In the genomic region with DNA sequence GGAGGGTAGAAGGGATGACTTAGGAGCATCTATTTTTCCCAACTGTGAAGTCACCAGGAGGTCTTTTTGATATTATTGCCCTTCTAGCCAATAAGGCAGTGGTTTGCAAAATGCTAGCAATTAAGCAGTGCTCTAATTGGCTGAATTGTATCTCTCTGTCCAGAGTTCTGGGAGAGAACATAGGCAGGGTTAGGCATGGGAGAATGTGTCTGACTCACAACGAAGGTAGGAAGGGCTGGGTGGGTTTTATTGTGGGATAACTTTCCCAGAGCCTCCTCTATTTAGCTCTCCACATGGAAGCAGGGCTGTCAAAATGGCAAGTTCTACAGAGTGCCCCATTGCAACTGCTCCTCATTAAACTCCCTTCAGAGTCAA, we compare ENCODE assay signal across 15 cellular contexts.
DNase-seq lines count a peak whose midpoint lies in the region; ATAC-seq, FAIRE-seq and TF ChIP-seq lines count a peak whose summit lies in the region.
"Had no signal": no experiment of that assay in that cellular context is flagged by ENCODE, and none has a peak within 500 bp of the region (broad histone marks: within the 10 kb centered on the region; RNA-seq: fewer than 3 reads in every experiment).

No MANE protein-coding gene starts in this region.

- no peak overlapping the region for H3K27ac ChIP-seq in CD4-positive, alpha-beta T cell (ENCODE audit: low read depth, low read length)
- H3K27ac ChIP-seq: HL-60 had no signal

- H3K36me3 ChIP-seq in bronchial epithelial cell (ENCODE audit: control insufficient read depth, insufficient read depth, low read length): no peaks in the 10 kb centered on the region

- no peaks in the 10 kb centered on the region for H3K27me3 Mint-ChIP-seq in CD4-positive, alpha-beta T cell

- TF ChIP-seq POLR2A in GM12892 (IDR thresholded peaks at IDR 0.05; ENCODE audit: low read depth, low read length): no peak; the same call in 1 of the 2 replicates

- H3K4me3 ChIP-seq in bronchial epithelial cell (ENCODE audit: low read depth, low read length): no peak overlapping the region

- H3K27me3 ChIP-seq in bronchial epithelial cell (ENCODE audit: control insufficient read depth, insufficient read depth, low read length): no peaks in the 10 kb centered on the region
- no peaks in the 10 kb centered on the region for H3K27me3 ChIP-seq in CD4-positive, alpha-beta T cell (ENCODE audit: control insufficient read depth, insufficient read depth, low read length)

- POLR2A ChIA-PET in CD4-positive, alpha-beta T cell (lab: Charles Lee): no interaction called here

- CTCF ChIA-PET in CD4-positive, alpha-beta T cell (lab: Charles Lee): no interaction called here

- no peak for TF ChIP-seq CTCF in bronchial epithelial cell (IDR thresholded peaks at IDR 0.05; ENCODE audit: insufficient read depth, low read length, severe bottlenecking)
- no peak for TF ChIP-seq CTCF in CD4-positive, alpha-beta T cell (IDR thresholded peaks at IDR 0.05)

- no peaks in the 10 kb centered on the region for H3K9me3 ChIP-seq in CD4-positive, alpha-beta T cell (ENCODE audit: control insufficient read depth, low read length)

- H3K9me3 Mint-ChIP-seq in CD4-positive, alpha-beta T cell: no peaks in the 10 kb centered on the region

- no peak for DNase-seq in GM12892 (ENCODE audit: insufficient read length)
- DNase-seq in bronchial epithelial cell (ENCODE audit: low read depth): peak; percentile 1
- DNase-seq in activated CD8-positive, alpha-beta memory T cell treated with anti-CD3 and anti-CD28 coated beads, Interleukin-2, amount 50 U/mL, for 48 hours: no peak
- no peak for DNase-seq in CD4-positive, alpha-beta T cell
- no peak for DNase-seq in GM19238 (ENCODE audit: insufficient read length, low spot score)
- DNase-seq: CD8-positive, alpha-beta T cell; NCI-H146; Right ventricle myocardium superior; stimulated activated CD4-positive, alpha-beta T cell treated with anti-CD3 and anti-CD28 coated beads, Interleukin-2, amount 100 ng/mL, for 48 hours had no signal

- H3K36me3 Mint-ChIP-seq in CD4-positive, alpha-beta T cell (ENCODE audit: low read depth): no peaks in the 10 kb centered on the region
- H3K36me3 Mint-ChIP-seq: activated CD4-positive, alpha-beta memory T cell treated with anti-CD3 and anti-CD28 coated beads for 36 hours; CD8-positive, alpha-beta T cell had no signal

- FAIRE-seq in GM12892 (lab: Jason Lieb, UNC) (peak; percentile 98), bronchial epithelial cell (lab: Jason Lieb, UNC) (peak; percentile 7)
- FAIRE-seq: kidney had no signal

- H3K4me3 Mint-ChIP-seq in CD4-positive, alpha-beta T cell: no peak overlapping the region
- H3K4me3 Mint-ChIP-seq: activated CD4-positive, alpha-beta memory T cell treated with anti-CD3 and anti-CD28 coated beads for 36 hours; CD8-positive, alpha-beta T cell had no signal

- H3K27ac Mint-ChIP-seq in CD4-positive, alpha-beta T cell: no peak overlapping the region
- H3K27ac Mint-ChIP-seq: CD8-positive, alpha-beta T cell had no signal

- intact Hi-C loops in CD4-positive, alpha-beta T cell (cut with DNase I, micrococcal nuclease): no loop called here

- no peaks in the 10 kb centered on the region for H3K4me1 Mint-ChIP-seq in CD4-positive, alpha-beta T cell (ENCODE audit: low read depth)

- peak; percentile 21 for ATAC-seq in GM21423 (IDR thresholded peaks at IDR 0.05; ENCODE audit: unreplicated experiment)
- ATAC-seq in HG03439 (IDR thresholded peaks at IDR 0.05; ENCODE audit: unreplicated experiment): peak; percentile 11
- ATAC-seq in HG03139 (IDR thresholded peaks at IDR 0.05; ENCODE audit: unreplicated experiment): no peak
- ATAC-seq in CD4-positive, alpha-beta T cell (ENCODE audit: poor library complexity): no peak
- ATAC-seq: CD8-positive, alpha-beta T cell had no signal

Comparison
In these comparisons a context has a peak if more than half of its experiments do, and no peak if none do; other contexts are left out.
1. ATAC-seq: peak in GM21423 (single experiment) and HG03439 (single experiment); none in HG03139 (single experiment) and CD4-positive, alpha-beta T cell (single experiment).